16 cellular contexts compared by ENCODE assay signal in genomic region chrX:97374266-97374665, GRCh38.
DNase-seq lines count a peak whose midpoint lies in the region; ATAC-seq, FAIRE-seq and TF ChIP-seq lines count a peak whose summit lies in the region.
"Had no signal": no experiment of that assay in that cellular context is flagged by ENCODE, and none has a peak within 500 bp of the region (broad histone marks: within the 10 kb centered on the region; RNA-seq: fewer than 3 reads in every experiment).

No MANE protein-coding gene starts in this region.

- H3K4me1 ChIP-seq in A549: no peaks in the 10 kb centered on the region
- H3K4me1 ChIP-seq in pancreas: no peaks in the 10 kb centered on the region
- H3K4me1 ChIP-seq in CD8-positive, alpha-beta memory T cell (ENCODE audit: insufficient read depth, low read length): no peaks in the 10 kb centered on the region
- no peaks in the 10 kb centered on the region for H3K4me1 ChIP-seq in A673 (ENCODE audit: insufficient read depth, low read length, poor library complexity, severe bottlenecking)
- H3K4me1 ChIP-seq: Caco-2 had no signal

- H3K27me3 Mint-ChIP-seq in CD8-positive, alpha-beta memory T cell: no peaks in the 10 kb centered on the region

- DNase-seq in A549 (ENCODE audit: low read depth in 1 of 2, low spot score in 1 of 2) (no peak), MV-4-11 (lab: John Stamatoyannopoulos, UW) (peak; percentile 2), fibroblast of gingiva (ENCODE audit: low read depth) (peak; percentile 12), pancreas (no peak), GDM1 (lab: John Stamatoyannopoulos, UW) (no peak), A673 (ENCODE audit: low spot score) (no peak)
- no peak for DNase-seq in CD8-positive, alpha-beta memory T cell
- DNase-seq: Caco-2; CD8-positive, alpha-beta T cell; DND-41; GF-D8; HCEC 1CT; HFFc6 had no signal

- no peak for TF ChIP-seq RAD21 in A549 (conservative IDR thresholded peaks at IDR 0.05 in 1 of 2, IDR thresholded peaks at IDR 0.05 in 1 of 2)

- H3K27ac ChIP-seq in A549: no peak overlapping the region
- H3K27ac ChIP-seq in pancreas: no peak overlapping the region
- no peak overlapping the region for H3K27ac ChIP-seq in CD8-positive, alpha-beta memory T cell (ENCODE audit: low read depth, low read length)
- no peak overlapping the region for H3K27ac ChIP-seq in A673 (ENCODE audit: low read depth, low read length, poor library complexity, severe bottlenecking)

- H3K36me3 ChIP-seq in pancreas (no peaks in the 10 kb centered on the region), A673 (ENCODE audit: insufficient read depth, low read length, poor library complexity, severe bottlenecking) (no peaks in the 10 kb centered on the region)
- no peaks in the 10 kb centered on the region for H3K36me3 ChIP-seq in CD8-positive, alpha-beta memory T cell (ENCODE audit: insufficient read depth, low read length)

- peaks cover 0 to 8% (median 5%) of the 10 kb centered on the region in 3 donors for H3K36me3 Mint-ChIP-seq in CD8-positive, alpha-beta memory T cell
- H3K36me3 Mint-ChIP-seq: CD8-positive, alpha-beta T cell had no signal

- no peak overlapping the region for H3K4me3 Mint-ChIP-seq in CD8-positive, alpha-beta memory T cell
- H3K4me3 Mint-ChIP-seq: CD14-positive monocyte; CD8-positive, alpha-beta T cell; HFFc6 had no signal

- no peaks in the 10 kb centered on the region for H3K4me1 Mint-ChIP-seq in CD8-positive, alpha-beta memory T cell
- H3K4me1 Mint-ChIP-seq: CD14-positive monocyte had no signal

- intact Hi-C loops in pancreas (cut with DNase I) (no loop called here), A673 (cut with micrococcal nuclease; ENCODE audit: unreplicated experiment) (no loop called here)

- FAIRE-seq in A549 (lab: Jason Lieb, UNC) (peak; percentile 84), pancreas (lab: Jason Lieb, UNC) (peak; percentile 75)
- FAIRE-seq: HepG2, HTR-8/SVneo had no signal

- TF ChIP-seq CTCF in A549 (IDR thresholded peaks at IDR 0.05) (no peak), pancreas (IDR thresholded peaks at IDR 0.05) (no peak), A673 (conservative IDR thresholded peaks at IDR 0.05; ENCODE audit: low read depth, low read length) (no peak)

- H3K27me3 ChIP-seq in pancreas (peaks cover 0 to 8% (median 0%) of the 10 kb centered on the region in 4 donors), A673 (replicated peaks; ENCODE audit: insufficient read depth, low read depth, low read length, poor library complexity) (no peaks in the 10 kb centered on the region)
- no peaks in the 10 kb centered on the region for H3K27me3 ChIP-seq in CD8-positive, alpha-beta memory T cell (ENCODE audit: insufficient read depth, low read length, poor library complexity, severe bottlenecking)

- POLR2A ChIA-PET in A549 (lab: Yijun Ruan, JAX) (no interaction called here), A673 (lab: Charles Lee; ENCODE audit: low non-redundant PET) (no interaction called here)
- POLR2A ChIA-PET in CD8-positive, alpha-beta memory T cell (lab: Charles Lee): no interaction called here

- H3K9me3 Mint-ChIP-seq in CD8-positive, alpha-beta memory T cell: no peaks in the 10 kb centered on the region
- H3K9me3 Mint-ChIP-seq: CD14-positive monocyte; CD8-positive, alpha-beta T cell; HFFc6 had no signal

- H3K9me3 ChIP-seq in A549: no peaks in the 10 kb centered on the region
- no peaks in the 10 kb centered on the region for H3K9me3 ChIP-seq in pancreas
- no peaks in the 10 kb centered on the region for H3K9me3 ChIP-seq in CD8-positive, alpha-beta memory T cell (ENCODE audit: low read length)
- H3K9me3 ChIP-seq in A673 (ENCODE audit: low read depth, low read length, poor library complexity, severe bottlenecking): no peaks in the 10 kb centered on the region
- H3K9me3 ChIP-seq: Caco-2 had no signal

- BruUV-seq in A673 (replicated peaks; lab: Mats Ljungman, UMichigan): no TSS peak

- H3K27ac Mint-ChIP-seq in CD8-positive, alpha-beta memory T cell: no peak overlapping the region
- H3K27ac Mint-ChIP-seq: CD14-positive monocyte; CD8-positive, alpha-beta T cell; HFFc6 had no signal

- ATAC-seq in A549: no peak
- no peak for ATAC-seq in pancreas
- ATAC-seq: CD8-positive, alpha-beta T cell; HepG2 had no signal

- no peak for TF ChIP-seq EP300 in A549 (IDR thresholded peaks at IDR 0.05)

- H3K4me2 ChIP-seq in A549: no peak overlapping the region

- 56% methylated on average over 2 of the region's 2 CpGs for WGBS in A549 (ENCODE audit: missing lambda C conversion rate)
- 71 to 85% methylated on average over 2 of the region's 2 CpGs for WGBS in pancreas, 2 donors

- H3K4me3 ChIP-seq in A549: no peak overlapping the region
- no peak overlapping the region for H3K4me3 ChIP-seq in pancreas
- no peak overlapping the region for H3K4me3 ChIP-seq in CD8-positive, alpha-beta memory T cell (ENCODE audit: low read length)
- no peak overlapping the region for H3K4me3 ChIP-seq in A673 (ENCODE audit: low read depth, low read length, poor library complexity, severe bottlenecking)

- CTCF ChIA-PET in A549 (lab: Yijun Ruan, JAX) (no interaction called here), A673 (lab: Charles Lee) (no interaction called here)
- CTCF ChIA-PET in CD8-positive, alpha-beta memory T cell (lab: Charles Lee): no interaction called here

- TF ChIP-seq POLR2A in A549 (IDR thresholded peaks at IDR 0.05; ENCODE audit: low read length): no peak

TF ChIP-seq in A549, 52 proteins besides CTCF, POLR2A, EP300 and RAD21:
- TF ChIP-seq, protein P1, sequence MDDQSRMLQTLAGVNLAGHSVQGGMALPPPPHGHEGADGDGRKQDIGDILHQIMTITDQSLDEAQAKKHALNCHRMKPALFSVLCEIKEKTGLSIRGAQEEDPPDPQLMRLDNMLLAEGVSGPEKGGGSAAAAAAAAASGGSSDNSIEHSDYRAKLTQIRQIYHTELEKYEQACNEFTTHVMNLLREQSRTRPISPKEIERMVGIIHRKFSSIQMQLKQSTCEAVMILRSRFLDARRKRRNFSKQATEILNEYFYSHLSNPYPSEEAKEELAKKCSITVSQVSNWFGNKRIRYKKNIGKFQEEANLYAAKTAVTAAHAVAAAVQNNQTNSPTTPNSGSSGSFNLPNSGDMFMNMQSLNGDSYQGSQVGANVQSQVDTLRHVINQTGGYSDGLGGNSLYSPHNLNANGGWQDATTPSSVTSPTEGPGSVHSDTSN (IDR thresholded peaks at IDR 0.05): no peak
- no peak for TF ChIP-seq HOXB13 (CRISPR knock-in tag; IDR thresholded peaks at IDR 0.05; ENCODE audit: low read depth)
- TF ChIP-seq, protein P2, sequence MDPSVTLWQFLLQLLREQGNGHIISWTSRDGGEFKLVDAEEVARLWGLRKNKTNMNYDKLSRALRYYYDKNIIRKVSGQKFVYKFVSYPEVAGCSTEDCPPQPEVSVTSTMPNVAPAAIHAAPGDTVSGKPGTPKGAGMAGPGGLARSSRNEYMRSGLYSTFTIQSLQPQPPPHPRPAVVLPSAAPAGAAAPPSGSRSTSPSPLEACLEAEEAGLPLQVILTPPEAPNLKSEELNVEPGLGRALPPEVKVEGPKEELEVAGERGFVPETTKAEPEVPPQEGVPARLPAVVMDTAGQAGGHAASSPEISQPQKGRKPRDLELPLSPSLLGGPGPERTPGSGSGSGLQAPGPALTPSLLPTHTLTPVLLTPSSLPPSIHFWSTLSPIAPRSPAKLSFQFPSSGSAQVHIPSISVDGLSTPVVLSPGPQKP (IDR thresholded peaks at IDR 0.05; ENCODE audit: low read depth, low read length): no peak

Comparison
In these comparisons a context has a peak if more than half of its experiments do, and no peak if none do; other contexts are left out.
1. DNase-seq: peak in MV-4-11 (single experiment) and fibroblast of gingiva (single experiment); none in A549 (0 of 2), pancreas (0 of 6), GDM1 (single experiment), CD8-positive, alpha-beta memory T cell (0 of 5) and A673 (single experiment).